ENCODE assay signal across 15 cellular contexts in genomic region chr13:93549326-93549855, GRCh38.
DNase-seq lines count a peak whose midpoint lies in the region; ATAC-seq and TF ChIP-seq lines count a peak whose summit lies in the region.
"Had no signal": no experiment of that assay in that cellular context is flagged by ENCODE, and none has a peak within 500 bp of the region (broad histone marks: within the 10 kb centered on the region; RNA-seq: fewer than 3 reads in every experiment).

No MANE protein-coding gene starts in this region.

- no peak overlapping the region for H2AFZ ChIP-seq in osteoblast (ENCODE audit: low read length)

- peaks cover 57% of the 10 kb centered on the region for H3K4me1 Mint-ChIP-seq in WTC11
- no peaks in the 10 kb centered on the region for H3K4me1 Mint-ChIP-seq in activated CD8-positive, alpha-beta T cell treated with anti-CD3 and anti-CD28 coated beads for 36 hours (ENCODE audit: low read depth)

- H3K27me3 Mint-ChIP-seq in WTC11 (ENCODE audit: low read depth) = no peaks in the 10 kb centered on the region
- H3K27me3 Mint-ChIP-seq in activated CD8-positive, alpha-beta T cell treated with anti-CD3 and anti-CD28 coated beads for 36 hours = peaks cover 1% of the 10 kb centered on the region

- no peaks in the 10 kb centered on the region for H3K36me3 Mint-ChIP-seq in WTC11
- H3K36me3 Mint-ChIP-seq in activated CD8-positive, alpha-beta T cell treated with anti-CD3 and anti-CD28 coated beads for 36 hours (ENCODE audit: low read depth) = no peaks in the 10 kb centered on the region

- peak overlapping the region; percentile 1 for H3K27ac Mint-ChIP-seq in WTC11
- H3K27ac Mint-ChIP-seq in activated CD8-positive, alpha-beta T cell treated with anti-CD3 and anti-CD28 coated beads for 36 hours = no peak overlapping the region

- no peaks in the 10 kb centered on the region for H3K4me1 ChIP-seq in osteoblast (ENCODE audit: insufficient read depth, low read length)
- H3K4me1 ChIP-seq: SJCRH30 had no signal

- ATAC-seq in WTC11 (peak; percentile 35; the same call in 1 of the 2 replicates), HG02642 (IDR thresholded peaks at IDR 0.05; ENCODE audit: poor library complexity, unreplicated experiment) (no peak)
- no peak for ATAC-seq in activated CD8-positive, alpha-beta T cell treated with anti-CD3 and anti-CD28 coated beads for 36 hours

- DNase-seq in HFF-Myc (ENCODE audit: extremely low read depth, low read depth) = peak; percentile 7
- no peak for DNase-seq in WTC11 (ENCODE audit: low spot score)
- peak; percentile 39 for DNase-seq in fibroblast of peridontal ligament (ENCODE audit: extremely low read depth)
- peak; percentile 75 for DNase-seq in osteoblast (ENCODE audit: insufficient read length, low spot score, missing footprints)
- no peak for DNase-seq in NCI-H510A treated with DMSO at 0.1 percent for 48 hours (lab: John Stamatoyannopoulos, UW)
- no peak for DNase-seq in activated CD8-positive, alpha-beta T cell treated with anti-CD3 and anti-CD28 coated beads for 36 hours
- DNase-seq in NCI-H1694 (lab: John Stamatoyannopoulos, UW) = no peak
- DNase-seq: GF-D8; NCI-H1930; NCI-H446; NK-92 treated with Interleukin-12 subunit alpha and Interleukin-12 subunit beta, amount 100 ng/mL, for 24 hours; RPMI8226; SJCRH30 had no signal

- no peak overlapping the region for H3K4me3 Mint-ChIP-seq in WTC11
- H3K4me3 Mint-ChIP-seq in activated CD8-positive, alpha-beta T cell treated with anti-CD3 and anti-CD28 coated beads for 36 hours = no peak overlapping the region

- no peaks in the 10 kb centered on the region for H4K20me1 ChIP-seq in osteoblast (ENCODE audit: insufficient read depth, low read length)

- H3K9me3 Mint-ChIP-seq in WTC11 = no peaks in the 10 kb centered on the region
- no peaks in the 10 kb centered on the region for H3K9me3 Mint-ChIP-seq in activated CD8-positive, alpha-beta T cell treated with anti-CD3 and anti-CD28 coated beads for 36 hours

- no peak overlapping the region for H3K27ac ChIP-seq in osteoblast (ENCODE audit: low read depth, low read length)
- H3K27ac ChIP-seq: C4-2B, SJCRH30 had no signal

- CTCF ChIA-PET in WTC11 (lab: Charles Lee) = no interaction called here
- CTCF ChIA-PET in activated CD8-positive, alpha-beta T cell treated with anti-CD3 and anti-CD28 coated beads for 36 hours (lab: Charles Lee) = no interaction called here

- no peaks in the 10 kb centered on the region for H3K79me2 ChIP-seq in osteoblast (ENCODE audit: insufficient read depth, low read length)

- no peaks in the 10 kb centered on the region for H3K9me3 ChIP-seq in osteoblast (ENCODE audit: low read depth, low read length)
- H3K9me3 ChIP-seq: SJCRH30 had no signal

- intact Hi-C loops in activated CD8-positive, alpha-beta T cell treated with anti-CD3 and anti-CD28 coated beads for 36 hours (cut with micrococcal nuclease) = no loop called here

- no peak overlapping the region for H3K4me2 ChIP-seq in osteoblast (ENCODE audit: insufficient read depth, low read length)

- no peaks in the 10 kb centered on the region for H3K36me3 ChIP-seq in osteoblast (ENCODE audit: insufficient read depth, low read length)
- H3K36me3 ChIP-seq: SJCRH30 had no signal

- H3K4me3 ChIP-seq in HFF-Myc (replicated peaks; ENCODE audit: low read depth, low read length) (no peak overlapping the region), osteoblast (ENCODE audit: insufficient read depth, low read length) (no peak overlapping the region)
- H3K4me3 ChIP-seq: SJCRH30 had no signal

- H3K27me3 ChIP-seq in osteoblast (ENCODE audit: insufficient read depth, low read length) = no peaks in the 10 kb centered on the region
- H3K27me3 ChIP-seq: SJCRH30 had no signal

- POLR2A ChIA-PET in WTC11 (lab: Charles Lee) = no interaction called here
- POLR2A ChIA-PET in activated CD8-positive, alpha-beta T cell treated with anti-CD3 and anti-CD28 coated beads for 36 hours (lab: Charles Lee) = no interaction called here

- TF ChIP-seq CTCF in HFF-Myc (IDR thresholded peaks at IDR 0.05; ENCODE audit: low read depth, low read length, missing control alignments) = no peak
- TF ChIP-seq CTCF in WTC11 (IDR thresholded peaks at IDR 0.05) = no peak
- no peak for TF ChIP-seq CTCF in osteoblast (IDR thresholded peaks at IDR 0.05; ENCODE audit: extremely low read depth, low read depth, low read length)
- no peak for TF ChIP-seq CTCF in activated CD8-positive, alpha-beta T cell treated with anti-CD3 and anti-CD28 coated beads for 36 hours (IDR thresholded peaks at IDR 0.05)

TF ChIP-seq in WTC11, 78 proteins besides CTCF, POLR2A, EP300 and RAD21:
- TF ChIP-seq AR (CRISPR knock-in tag; IDR thresholded peaks at IDR 0.05) (no peak), GTF2I (CRISPR knock-in tag; conservative IDR thresholded peaks at IDR 0.05) (no peak), CDX4 (CRISPR knock-in tag; IDR thresholded peaks at IDR 0.05; ENCODE audit: borderline replicate concordance) (no peak), FOXP4 (CRISPR knock-in tag; IDR thresholded peaks at IDR 0.05) (no peak), SMAD3 (CRISPR knock-in tag; IDR thresholded peaks at IDR 0.05; ENCODE audit: borderline replicate concordance) (no peak), MAX (CRISPR knock-in tag; IDR thresholded peaks at IDR 0.05) (no peak)

Comparison
In these comparisons a context has a peak if more than half of its experiments do, and no peak if none do; other contexts are left out.
1. DNase-seq: peak in HFF-Myc (single experiment), fibroblast of peridontal ligament (single experiment) and osteoblast (single experiment); none in WTC11 (single experiment), NCI-H510A treated with DMSO at 0.1 percent for 48 hours (single experiment), activated CD8-positive, alpha-beta T cell treated with anti-CD3 and anti-CD28 coated beads for 36 hours (single experiment) and NCI-H1694 (single experiment).